2 cellular contexts compared by ENCODE assay signal in the genomic region with DNA sequence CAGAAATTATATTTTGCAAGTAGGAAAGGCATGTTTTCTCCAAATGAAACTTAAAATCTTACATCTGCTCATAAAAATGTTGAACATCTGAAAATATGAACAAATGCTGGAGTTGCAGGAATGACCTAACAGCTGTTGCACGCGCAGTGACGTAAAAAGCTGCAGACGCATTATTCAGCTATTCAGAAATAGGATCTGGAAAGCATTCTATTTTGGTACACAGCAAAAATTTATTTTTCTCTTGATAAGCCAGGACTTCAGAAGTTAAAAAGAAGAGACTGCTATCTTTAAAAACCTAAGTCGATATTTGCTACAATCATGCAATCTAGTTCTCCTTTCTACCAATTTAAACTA.
TF ChIP-seq lines count a peak whose summit lies in the region.

No MANE protein-coding gene starts in this region.

TF ChIP-seq in IMR-90, 13 proteins besides CTCF, POLR2A, EP300 and RAD21:
- TF ChIP-seq, protein P1, sequence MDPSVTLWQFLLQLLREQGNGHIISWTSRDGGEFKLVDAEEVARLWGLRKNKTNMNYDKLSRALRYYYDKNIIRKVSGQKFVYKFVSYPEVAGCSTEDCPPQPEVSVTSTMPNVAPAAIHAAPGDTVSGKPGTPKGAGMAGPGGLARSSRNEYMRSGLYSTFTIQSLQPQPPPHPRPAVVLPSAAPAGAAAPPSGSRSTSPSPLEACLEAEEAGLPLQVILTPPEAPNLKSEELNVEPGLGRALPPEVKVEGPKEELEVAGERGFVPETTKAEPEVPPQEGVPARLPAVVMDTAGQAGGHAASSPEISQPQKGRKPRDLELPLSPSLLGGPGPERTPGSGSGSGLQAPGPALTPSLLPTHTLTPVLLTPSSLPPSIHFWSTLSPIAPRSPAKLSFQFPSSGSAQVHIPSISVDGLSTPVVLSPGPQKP (IDR thresholded peaks at IDR 0.05; ENCODE audit: borderline replicate concordance, low read depth, low read length) = no peak
- TF ChIP-seq CHD1 (IDR thresholded peaks at IDR 0.05; ENCODE audit: low read depth, low read length) (no peak), MAFK (IDR thresholded peaks at IDR 0.05; ENCODE audit: low read depth, low read length) (peak; percentile 77), FOS (IDR thresholded peaks at IDR 0.05; ENCODE audit: low read depth, low read length) (peak; percentile 42; the same call in 1 of the 2 replicates), MXI1 (IDR thresholded peaks at IDR 0.05; ENCODE audit: borderline replicate concordance, low read depth, low read length) (no peak), RCOR1 (IDR thresholded peaks at IDR 0.05; ENCODE audit: insufficient replicate concordance, low read length) (no peak), USF2 (IDR thresholded peaks at IDR 0.05; ENCODE audit: low read depth, low read length) (no peak), MAZ (IDR thresholded peaks at IDR 0.05; ENCODE audit: borderline replicate concordance, low read depth, low read length) (no peak), RFX5 (IDR thresholded peaks at IDR 0.05; ENCODE audit: low read depth, low read length) (no peak), NFE2L2 (IDR thresholded peaks at IDR 0.05; ENCODE audit: low read depth, low read length) (no peak), CEBPB (IDR thresholded peaks at IDR 0.05; ENCODE audit: low read depth, low read length) (peak; percentile 78), SMC3 (IDR thresholded peaks at IDR 0.05; ENCODE audit: low read depth, low read length) (no peak), BHLHE40 (IDR thresholded peaks at IDR 0.05; ENCODE audit: low read depth, low read length) (peak; percentile 87)

TF ChIP-seq in SK-N-SH, 30 proteins besides CTCF, POLR2A, EP300 and RAD21 (continued from another document):
- TF ChIP-seq, protein P2, sequence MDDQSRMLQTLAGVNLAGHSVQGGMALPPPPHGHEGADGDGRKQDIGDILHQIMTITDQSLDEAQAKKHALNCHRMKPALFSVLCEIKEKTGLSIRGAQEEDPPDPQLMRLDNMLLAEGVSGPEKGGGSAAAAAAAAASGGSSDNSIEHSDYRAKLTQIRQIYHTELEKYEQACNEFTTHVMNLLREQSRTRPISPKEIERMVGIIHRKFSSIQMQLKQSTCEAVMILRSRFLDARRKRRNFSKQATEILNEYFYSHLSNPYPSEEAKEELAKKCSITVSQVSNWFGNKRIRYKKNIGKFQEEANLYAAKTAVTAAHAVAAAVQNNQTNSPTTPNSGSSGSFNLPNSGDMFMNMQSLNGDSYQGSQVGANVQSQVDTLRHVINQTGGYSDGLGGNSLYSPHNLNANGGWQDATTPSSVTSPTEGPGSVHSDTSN (IDR thresholded peaks at IDR 0.05) = no peak
- TF ChIP-seq FOXJ3 (CRISPR knock-in tag; IDR thresholded peaks at IDR 0.05) (no peak), TEAD4 (IDR thresholded peaks at IDR 0.05; ENCODE audit: borderline replicate concordance, insufficient read depth) (no peak), RFX5 (IDR thresholded peaks at IDR 0.05; ENCODE audit: low read length) (no peak), EZH2phosphoT487 (IDR thresholded peaks at IDR 0.05; ENCODE audit: borderline replicate concordance, low read depth) (no peak)
